Comparison of ENCODE assay signal across 1 cellular context in genomic region chr1:110004583-110004982, GRCh38.
TF ChIP-seq lines count a peak whose summit lies in the region.

No MANE protein-coding gene starts in this region.

TF ChIP-seq in IMR-90, 13 proteins besides CTCF, POLR2A, EP300 and RAD21 (continued from another document):
- TF ChIP-seq, protein P1, sequence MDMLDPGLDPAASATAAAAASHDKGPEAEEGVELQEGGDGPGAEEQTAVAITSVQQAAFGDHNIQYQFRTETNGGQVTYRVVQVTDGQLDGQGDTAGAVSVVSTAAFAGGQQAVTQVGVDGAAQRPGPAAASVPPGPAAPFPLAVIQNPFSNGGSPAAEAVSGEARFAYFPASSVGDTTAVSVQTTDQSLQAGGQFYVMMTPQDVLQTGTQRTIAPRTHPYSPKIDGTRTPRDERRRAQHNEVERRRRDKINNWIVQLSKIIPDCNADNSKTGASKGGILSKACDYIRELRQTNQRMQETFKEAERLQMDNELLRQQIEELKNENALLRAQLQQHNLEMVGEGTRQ (IDR thresholded peaks at IDR 0.05; ENCODE audit: low read depth, low read length): no peak
- no peak for TF ChIP-seq FOS (IDR thresholded peaks at IDR 0.05; ENCODE audit: low read depth, low read length)
- TF ChIP-seq MAZ (IDR thresholded peaks at IDR 0.05; ENCODE audit: borderline replicate concordance, low read depth, low read length): no peak
- no peak for TF ChIP-seq CHD1 (IDR thresholded peaks at IDR 0.05; ENCODE audit: low read depth, low read length)
- TF ChIP-seq RCOR1 (IDR thresholded peaks at IDR 0.05; ENCODE audit: insufficient replicate concordance, low read length): no peak
- TF ChIP-seq RFX5 (IDR thresholded peaks at IDR 0.05; ENCODE audit: low read depth, low read length): no peak
- TF ChIP-seq SMC3 (IDR thresholded peaks at IDR 0.05; ENCODE audit: low read depth, low read length): no peak
- TF ChIP-seq, protein P2, sequence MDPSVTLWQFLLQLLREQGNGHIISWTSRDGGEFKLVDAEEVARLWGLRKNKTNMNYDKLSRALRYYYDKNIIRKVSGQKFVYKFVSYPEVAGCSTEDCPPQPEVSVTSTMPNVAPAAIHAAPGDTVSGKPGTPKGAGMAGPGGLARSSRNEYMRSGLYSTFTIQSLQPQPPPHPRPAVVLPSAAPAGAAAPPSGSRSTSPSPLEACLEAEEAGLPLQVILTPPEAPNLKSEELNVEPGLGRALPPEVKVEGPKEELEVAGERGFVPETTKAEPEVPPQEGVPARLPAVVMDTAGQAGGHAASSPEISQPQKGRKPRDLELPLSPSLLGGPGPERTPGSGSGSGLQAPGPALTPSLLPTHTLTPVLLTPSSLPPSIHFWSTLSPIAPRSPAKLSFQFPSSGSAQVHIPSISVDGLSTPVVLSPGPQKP (IDR thresholded peaks at IDR 0.05; ENCODE audit: borderline replicate concordance, low read depth, low read length): no peak
